ENCODE assay signal across 2 cellular contexts in genomic region chr9:109017061-109017460, GRCh38.
TF ChIP-seq lines count a peak whose summit lies in the region.

No MANE protein-coding gene starts in this region.

TF ChIP-seq in IMR-90, 13 proteins besides CTCF, POLR2A, EP300 and RAD21:
- TF ChIP-seq USF2 (IDR thresholded peaks at IDR 0.05; ENCODE audit: low read depth, low read length): no peak
- TF ChIP-seq RCOR1 (IDR thresholded peaks at IDR 0.05; ENCODE audit: insufficient replicate concordance, low read length): no peak
- TF ChIP-seq SMC3 (IDR thresholded peaks at IDR 0.05; ENCODE audit: low read depth, low read length): no peak
- no peak for TF ChIP-seq MXI1 (IDR thresholded peaks at IDR 0.05; ENCODE audit: borderline replicate concordance, low read depth, low read length)
- TF ChIP-seq CHD1 (IDR thresholded peaks at IDR 0.05; ENCODE audit: low read depth, low read length): no peak
- TF ChIP-seq MAFK (IDR thresholded peaks at IDR 0.05; ENCODE audit: low read depth, low read length): no peak

TF ChIP-seq in HepG2, 621 proteins besides CTCF, POLR2A, EP300 and RAD21:
- TF ChIP-seq ZNF652 (CRISPR knock-in tag; IDR thresholded peaks at IDR 0.05; ENCODE audit: borderline replicate concordance, low read depth) (no peak), FOXA3 (CRISPR knock-in tag; IDR thresholded peaks at IDR 0.05) (0 out of 2 replicates have a peak, but pooled peaks have one; percentile 12), ZSCAN20 (CRISPR knock-in tag; IDR thresholded peaks at IDR 0.05; ENCODE audit: borderline replicate concordance) (no peak), ZNF235 (CRISPR knock-in tag; IDR thresholded peaks at IDR 0.05; ENCODE audit: borderline replicate concordance) (no peak), SNAPC5 (CRISPR knock-in tag; IDR thresholded peaks at IDR 0.05; ENCODE audit: borderline replicate concordance) (no peak), ZNF180 (CRISPR knock-in tag; IDR thresholded peaks at IDR 0.05; ENCODE audit: borderline replicate concordance, low read depth) (no peak), ATF1 (CRISPR knock-in tag; IDR thresholded peaks at IDR 0.05) (no peak)
